Comparison of ENCODE assay signal across 27 cellular contexts in genomic region chr5:23033864-23034263, GRCh38.
"Had no signal": no experiment of that assay in that cellular context is flagged by ENCODE, and none has a peak within 500 bp of the region (broad histone marks: within the 10 kb centered on the region; RNA-seq: fewer than 3 reads in every experiment).

No MANE protein-coding gene starts in this region.

- H3K27me3 ChIP-seq: stomach, suprapubic skin, testis, thyroid gland, tibial artery, tibial nerve, transverse colon, upper lobe of left lung, upper lobe of right lung, uterus, vagina had no signal

- H3K4me1 ChIP-seq: stomach, suprapubic skin, testis, thyroid gland, tibial artery, tibial nerve, transverse colon, upper lobe of left lung, upper lobe of right lung, uterus, vagina had no signal

- H3K9me3 ChIP-seq: suprapubic skin, testis, thoracic aorta, thyroid gland, tibial artery, transverse colon, upper lobe of left lung, upper lobe of right lung, uterus, vagina had no signal

- ATAC-seq: stimulated activated effector memory CD8-positive, alpha-beta T cell treated with anti-CD3 and anti-CD28 coated beads, Interleukin-12 subunit alpha, Interleukin-12 subunit beta, amount 100 ng/mL, for 72 hours; stimulated activated memory B cell treated with anti-CD40 and anti-IgM and Interleukin-4, amounts not matched to agents 10 μg/mL and 1 μg/mL and 100 μg/mL, for 72 hours; stimulated activated naive B cell treated with anti-CD40 and anti-IgM and Interleukin-4, amounts not matched to agents 10 μg/mL and 1 μg/mL and 100 μg/mL, for 72 hours; stimulated activated naive CD8-positive, alpha-beta T cell treated with anti-CD3 and anti-CD28 coated beads, Interleukin-15, amount 100 ng/mL, for 72 hours; stimulated activated naive CD8-positive, alpha-beta T cell treated with anti-CD3 and anti-CD28 coated beads, Interleukin-15, Interleukin-2, amounts not matched to agents 100 U/mL and 50 U/mL, for 24 hours; upper lobe of right lung had no signal

- DNase-seq: stimulated activated CD4-positive, alpha-beta T cell treated with anti-CD3 and anti-CD28 coated beads, Interleukin-2, amount 100 ng/mL, for 48 hours; stimulated activated CD4-positive, alpha-beta T cell treated with anti-CD3 and anti-CD28 coated beads, Interleukin-4, amount 100 ng/mL, for 1 hour; stimulated activated CD4-positive, alpha-beta T cell treated with anti-CD3 and anti-CD28 coated beads, Interleukin-4, amount 100 ng/mL, for 24 hours; stimulated activated CD4-positive, alpha-beta T cell treated with anti-CD3 and anti-CD28 coated beads, Interleukin-4, amount 100 ng/mL, for 4 hours; stimulated activated CD8-positive, alpha-beta memory T cell treated with anti-CD3 and anti-CD28 coated beads, Interleukin-4, amount 100 ng/mL, for 48 hours; stimulated activated naive B cell treated with anti-CD40 and anti-IgM and Interleukin-4, amounts not matched to agents 10 μg/mL and 1 μg/mL and 100 μg/mL, for 72 hours; stimulated activated naive CD4-positive, alpha-beta T cell; stimulated activated naive CD4-positive, alpha-beta T cell treated with Interleukin-2 at 50 U/mL for 16 hours; stimulated activated naive CD8-positive, alpha-beta T cell treated with anti-CD3 and anti-CD28 coated beads, Interleukin-15, amount 100 ng/mL, for 72 hours; stimulated activated naive CD8-positive, alpha-beta T cell treated with anti-CD3 and anti-CD28 coated beads, Interleukin-15, Interleukin-2, amounts not matched to agents 100 U/mL and 50 U/mL, for 24 hours; stomach; substantia nigra; testis; thyroid gland; tibial artery; transverse colon; trophoblast cell; upper lobe of left lung; upper lobe of right lung; uterus had no signal

- H3K27ac ChIP-seq: stomach, suprapubic skin, testis, thoracic aorta, thyroid gland, tibial artery, tibial nerve, transverse colon, upper lobe of left lung, upper lobe of right lung, uterus, vagina had no signal

- FAIRE-seq: urothelium cell line had no signal

- H3K4me3 ChIP-seq: stomach, suprapubic skin, testis, thoracic aorta, thyroid gland, tibial artery, tibial nerve, transverse colon, upper lobe of left lung, upper lobe of right lung, uterus, vagina had no signal

- H3K36me3 ChIP-seq: stomach, suprapubic skin, thoracic aorta, thyroid gland, tibial artery, tibial nerve, transverse colon, upper lobe of left lung, upper lobe of right lung, uterus, vagina had no signal
